ENCODE assay signal across 29 cellular contexts in the genomic region with DNA sequence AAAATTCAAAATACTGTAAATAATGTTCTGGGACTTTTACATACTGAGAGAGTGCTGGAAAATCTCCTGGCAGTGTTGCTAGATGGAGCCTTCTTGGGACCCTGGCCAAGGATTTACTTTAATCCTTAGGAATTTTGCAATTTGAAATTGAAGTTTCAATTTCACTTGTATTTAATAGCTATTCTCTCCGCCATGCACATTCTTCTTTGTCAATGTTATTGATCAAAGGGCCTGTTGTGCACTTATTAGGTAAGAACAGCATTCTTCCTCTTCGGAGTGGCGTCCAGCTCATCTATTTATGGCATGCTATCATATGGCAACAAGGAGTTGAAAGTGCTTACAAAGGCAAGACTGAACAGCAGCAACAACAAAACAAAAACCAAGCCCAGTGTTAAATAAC. TPM values are rescaled to one million over a fixed set of nuclear protein-coding genes. Genes with fewer than 3 reads are reported as not detected.
DNase-seq lines count a peak whose midpoint lies in the region; ATAC-seq and TF ChIP-seq lines count a peak whose summit lies in the region.
"Had no signal": no experiment of that assay in that cellular context is flagged by ENCODE, and none has a peak within 500 bp of the region (broad histone marks: within the 10 kb centered on the region; RNA-seq: fewer than 3 reads in every experiment).

No MANE protein-coding gene starts in this region.

- DNase-seq in left ventricle myocardium superior (no peak), Right ventricle myocardium inferior (ENCODE audit: missing footprints) (no peak), fibroblast of peridontal ligament (ENCODE audit: extremely low read depth) (peak; percentile 62), neural progenitor cell (ENCODE audit: low spot score) (no peak), HuH-7 (ENCODE audit: low spot score) (no peak), HT-29 (ENCODE audit: low spot score) (no peak), NCI-H2081 (lab: John Stamatoyannopoulos, UW) (no peak)
- DNase-seq: activated CD4-positive, alpha-beta T cell treated with anti-CD3 and anti-CD28 coated beads, Interleukin-2, amount 10 ng/mL, durations not matched to agents 7 days and 5 days; activated naive CD4-positive, alpha-beta T cell treated with anti-CD3 and anti-CD28 coated beads, Interleukin-2, amount 50 U/mL, for 16 hours; anterior cingulate cortex; DMS79 treated with DMSO at 0.1 percent for 48 hours; foreskin keratinocyte; hippocampal formation; immature natural killer cell; NCI-H1048; NCI-H187 treated with DMSO at 0.1 percent for 48 hours; NCI-H226; NCI-H774; posterior cingulate gyrus; RPMI8226; sigmoid colon; stimulated activated CD8-positive, alpha-beta memory T cell treated with anti-CD3 and anti-CD28 coated beads, Interleukin-4, amount 100 ng/mL, for 48 hours; T-helper 9 cell; upper lobe of left lung; WERI-Rb-1 had no signal

- no peaks in the 10 kb centered on the region for H3K36me3 ChIP-seq in neural progenitor cell
- H3K36me3 ChIP-seq: sigmoid colon, upper lobe of left lung, WERI-Rb-1 had no signal

- H3K9me3 ChIP-seq in neural progenitor cell (ENCODE audit: low read depth): no peaks in the 10 kb centered on the region
- H3K9me3 ChIP-seq: sigmoid colon, upper lobe of left lung had no signal

- H2AFZ ChIP-seq in neural progenitor cell (replicated peaks): peak overlapping the region; percentile 28

- no peaks in the 10 kb centered on the region for H3K79me2 ChIP-seq in neural progenitor cell (ENCODE audit: low read depth)

- H3K36me3 Mint-ChIP-seq in neural progenitor cell: no peaks in the 10 kb centered on the region
- H3K36me3 Mint-ChIP-seq: immature natural killer cell had no signal

- H3K27ac ChIP-seq in neural progenitor cell: no peak overlapping the region
- H3K27ac ChIP-seq: foreskin keratinocyte, sigmoid colon, upper lobe of left lung, WERI-Rb-1 had no signal

- H3K27me3 ChIP-seq in neural progenitor cell: no peaks in the 10 kb centered on the region
- H3K27me3 ChIP-seq: foreskin keratinocyte, sigmoid colon, upper lobe of left lung had no signal

- H3K27ac Mint-ChIP-seq in neural progenitor cell: no peak overlapping the region
- H3K27ac Mint-ChIP-seq: activated CD4-positive, alpha-beta T cell treated with anti-CD3 and anti-CD28 coated beads, Interleukin-2, amount 10 ng/mL, durations not matched to agents 7 days and 5 days; activated T-helper 1 cell treated with anti-CD3 and anti-CD28 coated beads, Interleukin-12 subunit alpha, Interleukin-12 subunit beta, Interleukin-2, Interleukin-4 antibody, amounts not matched to agents 30 ng/mL and 10 ng/mL and 1 ng/mL, durations not matched to agents 14 hours and 24 hours and 36 hours; immature natural killer cell had no signal

- H3K4me3 ChIP-seq in neural progenitor cell: no peak overlapping the region
- H3K4me3 ChIP-seq: sigmoid colon, upper lobe of left lung had no signal

- no peak overlapping the region for H3K9ac ChIP-seq in neural progenitor cell

- no peak overlapping the region for H3K4me2 ChIP-seq in neural progenitor cell

- intact Hi-C loops in left ventricle myocardium superior (cut with micrococcal nuclease): no loop called here
- intact Hi-C loops in Right ventricle myocardium inferior (cut with DNase I): no loop called here

- no peak for TF ChIP-seq CTCF in neural progenitor cell (IDR thresholded peaks at IDR 0.05)

- H3K9me3 Mint-ChIP-seq in neural progenitor cell: no peaks in the 10 kb centered on the region
- H3K9me3 Mint-ChIP-seq: activated T-helper 1 cell treated with anti-CD3 and anti-CD28 coated beads, Interleukin-12 subunit alpha, Interleukin-12 subunit beta, Interleukin-2, Interleukin-4 antibody, amounts not matched to agents 30 ng/mL and 10 ng/mL and 1 ng/mL, durations not matched to agents 14 hours and 24 hours and 36 hours; central memory CD8-positive, alpha-beta T cell; immature natural killer cell; neural crest cell had no signal

- no peak overlapping the region for H3K4me3 Mint-ChIP-seq in neural progenitor cell
- H3K4me3 Mint-ChIP-seq: activated CD4-positive, alpha-beta T cell treated with anti-CD3 and anti-CD28 coated beads, Interleukin-2, amount 10 ng/mL, durations not matched to agents 7 days and 5 days; activated T-helper 1 cell treated with anti-CD3 and anti-CD28 coated beads, Interleukin-12 subunit alpha, Interleukin-12 subunit beta, Interleukin-2, Interleukin-4 antibody, amounts not matched to agents 30 ng/mL and 10 ng/mL and 1 ng/mL, durations not matched to agents 14 hours and 24 hours and 36 hours; central memory CD8-positive, alpha-beta T cell; immature natural killer cell; neural crest cell had no signal

- ATAC-seq in left ventricle myocardium superior: peak; percentile 34
- ATAC-seq in Right ventricle myocardium inferior: no peak
- ATAC-seq in HG03097 (IDR thresholded peaks at IDR 0.05; ENCODE audit: low FRiP score, unreplicated experiment): no peak
- ATAC-seq: foreskin keratinocyte had no signal

- H3K27me3 Mint-ChIP-seq in neural progenitor cell (ENCODE audit: insufficient read depth, low read depth): peaks cover 2% of the 10 kb centered on the region

- no peaks in the 10 kb centered on the region for H4K20me1 ChIP-seq in neural progenitor cell (ENCODE audit: low read depth)

- H3K4me1 Mint-ChIP-seq in neural progenitor cell: peaks cover 3% of the 10 kb centered on the region
- H3K4me1 Mint-ChIP-seq: immature natural killer cell had no signal

- H3K4me1 ChIP-seq in neural progenitor cell: peaks cover 12% of the 10 kb centered on the region
- H3K4me1 ChIP-seq: foreskin keratinocyte, upper lobe of left lung had no signal

- H3F3A ChIP-seq in neural progenitor cell (ENCODE audit: low read depth): peaks cover 22% of the 10 kb centered on the region

RNA-seq across cellular contexts. Expression of a gene that starts 40.1 kb away (rescaled TPM):
- total RNA-seq in left ventricle myocardium superior (26.0 TPM), Right ventricle myocardium inferior (23.8 TPM), neural progenitor cell (ENCODE audit: low replicate concordance) (26.6 and 28.5 TPM in 2 replicates)
- 4.8 and 11.5 TPM in 2 replicates for total RNA-seq in HT-29 (2014; rRNA removed; shearing (Covaris generic))
